In the genomic region with DNA sequence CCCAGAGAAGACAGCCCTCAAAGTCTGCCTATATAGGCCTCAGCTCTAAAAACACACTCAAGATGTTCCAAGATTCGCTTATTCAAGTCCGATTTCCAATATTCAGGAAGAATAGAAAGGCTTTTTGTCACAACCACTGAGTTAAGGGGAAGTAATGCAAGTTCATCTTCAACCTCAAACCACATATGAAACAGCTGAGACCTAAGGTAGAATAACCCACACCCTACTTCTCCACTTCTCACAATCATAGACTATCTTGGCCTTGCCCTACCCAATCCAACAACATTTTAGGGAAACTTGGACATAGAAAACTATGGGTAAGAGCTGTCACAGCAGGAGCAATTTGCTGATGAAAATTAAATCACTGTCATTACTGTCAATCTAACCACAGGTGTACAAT, we compare ENCODE assay signal across 21 cellular contexts.
A peak's percentile ranks its signal among the peaks of the same experiment; 100 is the strongest.
DNase-seq lines count a peak whose midpoint lies in the region; ATAC-seq and TF ChIP-seq lines count a peak whose summit lies in the region.
"Had no signal": no experiment of that assay in that cellular context is flagged by ENCODE, and none has a peak within 500 bp of the region (broad histone marks: within the 10 kb centered on the region; RNA-seq: fewer than 3 reads in every experiment).

No MANE protein-coding gene starts in this region.

- POLR2A ChIA-PET in naive thymus-derived CD4-positive, alpha-beta T cell (lab: Charles Lee) = no interaction called here

- peaks cover 2% of the 10 kb centered on the region for H3K9me3 Mint-ChIP-seq in osteocyte (ENCODE audit: unreplicated experiment)
- H3K9me3 Mint-ChIP-seq in natural killer cell = no peaks in the 10 kb centered on the region
- peaks cover 0 to 2% (median 0%) of the 10 kb centered on the region in 11 donors for H3K9me3 Mint-ChIP-seq in naive thymus-derived CD4-positive, alpha-beta T cell
- H3K9me3 Mint-ChIP-seq: H9; natural killer cell treated with Interleukin-12 subunit alpha and Interleukin-12 subunit beta and Interleukin-15 and Interleukin-18, amount 100 ng/mL, for 72 hours had no signal

- CTCF ChIA-PET in naive thymus-derived CD4-positive, alpha-beta T cell (lab: Charles Lee) = no interaction called here

- H3K4me3 ChIP-seq in SJSA1 = no peak overlapping the region
- no peak overlapping the region for H3K4me3 ChIP-seq in naive thymus-derived CD4-positive, alpha-beta T cell (ENCODE audit: low read length)
- H3K4me3 ChIP-seq: SK-N-MC, uterus had no signal

- ATAC-seq in natural killer cell = no peak
- no peak for ATAC-seq in naive thymus-derived CD4-positive, alpha-beta T cell
- ATAC-seq: natural killer cell treated with Interleukin-12 subunit alpha and Interleukin-12 subunit beta and Interleukin-15 and Interleukin-18, amount 100 ng/mL, for 72 hours; Panc1 had no signal

- H3K4me3 Mint-ChIP-seq in osteocyte (ENCODE audit: unreplicated experiment) (no peak overlapping the region), natural killer cell (no peak overlapping the region)
- no peak overlapping the region for H3K4me3 Mint-ChIP-seq in naive thymus-derived CD4-positive, alpha-beta T cell
- H3K4me3 Mint-ChIP-seq: B cell; H9; natural killer cell treated with Interleukin-12 subunit alpha and Interleukin-12 subunit beta and Interleukin-15 and Interleukin-18, amount 100 ng/mL, for 72 hours had no signal

- TF ChIP-seq CTCF in osteocyte (IDR thresholded peaks at IDR 0.05) (no peak), natural killer cell (IDR thresholded peaks at IDR 0.05) (no peak)

- no peaks in the 10 kb centered on the region for H3K27me3 ChIP-seq in SJSA1 (replicated peaks)
- no peaks in the 10 kb centered on the region for H3K27me3 ChIP-seq in naive thymus-derived CD4-positive, alpha-beta T cell (ENCODE audit: control insufficient read depth in 2 of 2, insufficient read depth in 2 of 2, low read length in 2 of 2)
- H3K27me3 ChIP-seq: foreskin keratinocyte, uterus had no signal

- H3K27ac Mint-ChIP-seq in osteocyte (ENCODE audit: unreplicated experiment) (peak overlapping the region; percentile 90), natural killer cell (no peak overlapping the region)
- no peak overlapping the region for H3K27ac Mint-ChIP-seq in naive thymus-derived CD4-positive, alpha-beta T cell
- H3K27ac Mint-ChIP-seq: B cell; natural killer cell treated with Interleukin-12 subunit alpha and Interleukin-12 subunit beta and Interleukin-15 and Interleukin-18, amount 100 ng/mL, for 72 hours had no signal

- peak; percentile 4 for DNase-seq in NCI-H146 (lab: John Stamatoyannopoulos, UW)
- DNase-seq in NCI-H146 treated with DMSO at 0.1 percent for 48 hours (lab: John Stamatoyannopoulos, UW; ENCODE audit: unreplicated experiment) = no peak
- peak; percentile 29 for DNase-seq in KBM-7
- DNase-seq in SJSA1 (ENCODE audit: low read depth in 1 of 2, low spot score in 2 of 2) = peak in 1 of 2 experiments; percentile 3
- DNase-seq in osteocyte (ENCODE audit: extremely low spot score, unreplicated experiment) = peak; percentile 1
- no peak for DNase-seq in natural killer cell
- no peak for DNase-seq in naive thymus-derived CD4-positive, alpha-beta T cell
- no peak for DNase-seq in activated CD4-positive, alpha-beta T cell treated with anti-CD3 and anti-CD28 coated beads, Interleukin-2, amount 50 U/mL, for 48 hours
- DNase-seq: 8988T; activated CD4-positive, alpha-beta T cell treated with anti-CD3 and anti-CD28 coated beads for 4 hours; activated effector memory CD4-positive, alpha-beta T cell treated with Interleukin-2 at 50 U/mL for 16 hours; H9; MM.1S; stimulated activated CD4-positive, alpha-beta T cell treated with anti-CD3 and anti-CD28 coated beads, Interleukin-4, amount 100 ng/mL, for 1 hour had no signal

- no peaks in the 10 kb centered on the region for H3K9me3 ChIP-seq in SJSA1 (replicated peaks)
- no peaks in the 10 kb centered on the region for H3K9me3 ChIP-seq in naive thymus-derived CD4-positive, alpha-beta T cell (ENCODE audit: control insufficient read depth in 2 of 3, low read length in 3 of 3)
- H3K9me3 ChIP-seq: uterus had no signal

- H3K27me3 Mint-ChIP-seq in osteocyte (ENCODE audit: unreplicated experiment) (no peaks in the 10 kb centered on the region), natural killer cell (ENCODE audit: low read depth in 2 of 2) (no peaks in the 10 kb centered on the region)
- peaks cover 0 to 6% (median 0%) of the 10 kb centered on the region in 5 donors for H3K27me3 Mint-ChIP-seq in naive thymus-derived CD4-positive, alpha-beta T cell
- H3K27me3 Mint-ChIP-seq: B cell; natural killer cell treated with Interleukin-12 subunit alpha and Interleukin-12 subunit beta and Interleukin-15 and Interleukin-18, amount 100 ng/mL, for 72 hours had no signal

- peak overlapping the region; percentile 22; the same call in 1 of the 2 replicates for H3K27ac ChIP-seq in SJSA1
- H3K27ac ChIP-seq in naive thymus-derived CD4-positive, alpha-beta T cell (ENCODE audit: low read depth, low read length) = no peak overlapping the region
- H3K27ac ChIP-seq: epithelial cell of prostate, foreskin keratinocyte, SK-N-MC, uterus had no signal

- in situ Hi-C loops in KBM-7 (cut with MboI; ENCODE audit: low pct_unique_long_range_greater_than_20kb, low sequenced_read_pairs) = no loop called here

- H3K36me3 Mint-ChIP-seq in osteocyte (ENCODE audit: unreplicated experiment) (peaks cover 7% of the 10 kb centered on the region), natural killer cell (no peaks in the 10 kb centered on the region)
- H3K36me3 Mint-ChIP-seq in naive thymus-derived CD4-positive, alpha-beta T cell = peaks cover 3 to 51% (median 13%) of the 10 kb centered on the region in 5 donors
- H3K36me3 Mint-ChIP-seq: natural killer cell treated with Interleukin-12 subunit alpha and Interleukin-12 subunit beta and Interleukin-15 and Interleukin-18, amount 100 ng/mL, for 72 hours had no signal

- H3K4me1 Mint-ChIP-seq in osteocyte (ENCODE audit: unreplicated experiment) (peaks cover 18% of the 10 kb centered on the region), natural killer cell (peaks cover 4 to 14% of the 10 kb centered on the region in 2 donors)
- peaks cover 0 to 4% (median 0%) of the 10 kb centered on the region in 7 donors for H3K4me1 Mint-ChIP-seq in naive thymus-derived CD4-positive, alpha-beta T cell
- H3K4me1 Mint-ChIP-seq: B cell had no signal

- H3K36me3 ChIP-seq in SJSA1 = no peaks in the 10 kb centered on the region
- peaks cover 0 to 20% (median 0%) of the 10 kb centered on the region in 3 experiments for H3K36me3 ChIP-seq in naive thymus-derived CD4-positive, alpha-beta T cell (ENCODE audit: control insufficient read depth in 2 of 3, insufficient read depth in 3 of 3, low read length in 3 of 3)
- H3K36me3 ChIP-seq: uterus had no signal

- intact Hi-C loops in natural killer cell (cut with micrococcal nuclease) = no loop called here
- intact Hi-C loops in naive thymus-derived CD4-positive, alpha-beta T cell (cut with micrococcal nuclease) = no loop called here

- peaks cover 12% of the 10 kb centered on the region for H3K4me1 ChIP-seq in SJSA1 (replicated peaks)
- no peaks in the 10 kb centered on the region for H3K4me1 ChIP-seq in naive thymus-derived CD4-positive, alpha-beta T cell (ENCODE audit: control insufficient read depth in 2 of 2, insufficient read depth in 2 of 2, low read length in 2 of 2)
- H3K4me1 ChIP-seq: uterus had no signal

Comparison
In these comparisons a context has a peak if more than half of its experiments do, and no peak if none do; other contexts are left out.
1. DNase-seq: peak in NCI-H146 (single experiment), KBM-7 (single experiment) and osteocyte (single experiment); none in NCI-H146 treated with DMSO at 0.1 percent for 48 hours (single experiment), natural killer cell (single experiment), naive thymus-derived CD4-positive, alpha-beta T cell (0 of 9) and activated CD4-positive, alpha-beta T cell treated with anti-CD3 and anti-CD28 coated beads, Interleukin-2, amount 50 U/mL, for 48 hours (0 of 2).